ENCODE assay signal across 8 cellular contexts in genomic region chr13:98977568-98978270, GRCh38. TPM values are rescaled to one million over a fixed set of nuclear protein-coding genes. Genes with fewer than 3 reads are reported as not detected.
A peak's percentile ranks its signal among the peaks of the same experiment; 100 is the strongest.
DNase-seq lines count a peak whose midpoint lies in the region; ATAC-seq, FAIRE-seq and TF ChIP-seq lines count a peak whose summit lies in the region.

TSS of gene DOCK9 (minus strand) at chr13:98978064. CDS start at chr13:98977909, 155 bp downstream.

- no peaks in the 10 kb centered on the region for H3K27me3 ChIP-seq in breast epithelium
- H3K27me3 ChIP-seq in keratinocyte (ENCODE audit: control insufficient read depth, extremely low read depth, insufficient read depth, low read length): no peaks in the 10 kb centered on the region

- FAIRE-seq in keratinocyte (lab: Jason Lieb, UNC): no peak

- TF ChIP-seq CTCF in breast epithelium (IDR thresholded peaks at IDR 0.05) (no peak), keratinocyte (optimal IDR thresholded peaks at IDR 0.05 in 1 of 3, IDR thresholded peaks at IDR 0.05 in 1 of 3, conservative IDR thresholded peaks at IDR 0.05 in 1 of 3; ENCODE audit: extremely low read depth in 1 of 3, insufficient read depth in 2 of 3, low read length in 3 of 3) (no peak)

- ATAC-seq in GM21737 (IDR thresholded peaks at IDR 0.05; ENCODE audit: unreplicated experiment) (no peak), GM21825 (IDR thresholded peaks at IDR 0.05; ENCODE audit: unreplicated experiment) (no peak), GM19397 (IDR thresholded peaks at IDR 0.05; ENCODE audit: unreplicated experiment) (no peak)

- no peaks in the 10 kb centered on the region for H3K27me3 Mint-ChIP-seq in activated naive CD4-positive, alpha-beta T cell treated with anti-CD3 and anti-CD28 coated beads, Interleukin-2, amount 50 U/mL, for 24 hours

- H3K36me3 ChIP-seq in breast epithelium (no peaks in the 10 kb centered on the region), keratinocyte (ENCODE audit: control insufficient read depth in 2 of 2, extremely low read depth in 1 of 2, insufficient read depth in 2 of 2, low read length in 2 of 2) (peaks cover 0 to 3% of the 10 kb centered on the region in 2 experiments)

- H4K20me1 ChIP-seq in keratinocyte (ENCODE audit: control insufficient read depth, extremely low read depth, insufficient read depth, low read length): no peaks in the 10 kb centered on the region

- H3K36me3 Mint-ChIP-seq in activated naive CD4-positive, alpha-beta T cell treated with anti-CD3 and anti-CD28 coated beads, Interleukin-2, amount 50 U/mL, for 24 hours: peaks cover 2% of the 10 kb centered on the region

- H3K27ac ChIP-seq in breast epithelium: peak within 1 kb of the TSS; percentile 44 to 80
- peak within 1 kb of the TSS; percentile 91 for H3K27ac ChIP-seq in keratinocyte (ENCODE audit: control insufficient read depth, insufficient read depth, low read length)

- intact Hi-C loops in breast epithelium (cut with DNase I; ENCODE audit: low total_unique reads): no loop called here

- H3K27ac Mint-ChIP-seq in activated naive CD4-positive, alpha-beta T cell treated with anti-CD3 and anti-CD28 coated beads, Interleukin-2, amount 50 U/mL, for 24 hours: peak within 1 kb of the TSS; percentile 68

- H3K9me1 ChIP-seq in keratinocyte (ENCODE audit: control insufficient read depth, extremely low read depth, insufficient read depth, low read length): no peaks in the 10 kb centered on the region

- H3K4me1 ChIP-seq in breast epithelium: peaks cover 3 to 10% of the 10 kb centered on the region in 2 donors
- H3K4me1 ChIP-seq in keratinocyte (ENCODE audit: control insufficient read depth, extremely low read depth, insufficient read depth, low read length): peaks cover 63% of the 10 kb centered on the region

- peaks cover 4% of the 10 kb centered on the region for H3K9me3 Mint-ChIP-seq in activated naive CD4-positive, alpha-beta T cell treated with anti-CD3 and anti-CD28 coated beads, Interleukin-2, amount 50 U/mL, for 24 hours

- dilution Hi-C loops in keratinocyte (cut with MboI; ENCODE audit: extremely low pct_ligation_motif_present, low sequenced_read_pairs): no loop called here

- H3K4me3 ChIP-seq in breast epithelium (peak within 1 kb of the TSS; percentile 47 to 67 (median 50)), keratinocyte (ENCODE audit: control insufficient read depth in 2 of 3, extremely low read depth in 1 of 3, insufficient read depth in 2 of 3, low read depth in 1 of 3, low read length in 3 of 3) (peak within 1 kb of the TSS; percentile 47 to 80 (median 73)), skeletal muscle cell (ENCODE audit: low read depth, low read length) (peak within 1 kb of the TSS; percentile 48)

- DNase-seq in activated naive CD4-positive, alpha-beta T cell (lab: John Stamatoyannopoulos, UW): no peak
- DNase-seq in breast epithelium (ENCODE audit: low spot score in 2 of 2) (peak in 1 of 2 donors; percentile 60), keratinocyte (ENCODE audit: low read depth, low spot score) (no peak), skeletal muscle cell (ENCODE audit: low read depth) (peak; percentile 61)

- H3K9ac ChIP-seq in keratinocyte (ENCODE audit: control insufficient read depth, extremely low read depth, insufficient read depth, low read length): peak within 1 kb of the TSS; percentile 78

- no peak within 1 kb of the TSS for H2AFZ ChIP-seq in keratinocyte (ENCODE audit: control insufficient read depth, low read length)

- H3K79me2 ChIP-seq in keratinocyte (ENCODE audit: control insufficient read depth, insufficient read depth, low read length): peaks cover 67% of the 10 kb centered on the region

- no peak within 1 kb of the TSS for H3K4me3 Mint-ChIP-seq in activated naive CD4-positive, alpha-beta T cell treated with anti-CD3 and anti-CD28 coated beads, Interleukin-2, amount 50 U/mL, for 24 hours

- TF ChIP-seq POLR2A in breast epithelium (IDR thresholded peaks at IDR 0.05): no peak

- H3K9me3 ChIP-seq in breast epithelium: no peaks in the 10 kb centered on the region
- H3K9me3 ChIP-seq in keratinocyte (ENCODE audit: control insufficient read depth, low read depth, low read length): no peaks in the 10 kb centered on the region

- peaks cover 86% of the 10 kb centered on the region for H3K4me1 Mint-ChIP-seq in activated naive CD4-positive, alpha-beta T cell treated with anti-CD3 and anti-CD28 coated beads, Interleukin-2, amount 50 U/mL, for 24 hours

- H3K4me2 ChIP-seq in keratinocyte (ENCODE audit: control insufficient read depth, extremely low read depth, insufficient read depth, low read depth, low read length): peak within 1 kb of the TSS; percentile 94

RNA-seq across cellular contexts. Expression of gene DOCK9, which starts in this region (rescaled TPM):
- total RNA-seq in breast epithelium: 100 to 1,000 TPM in 1 of 3 donors, 10 to 100 TPM in 2; 85.5 to 155 (median 92.2) TPM
- 66.2 to 128 TPM (median 110 TPM) in 3 replicates for polyA plus RNA-seq in keratinocyte
- polyA plus RNA-seq in keratinocyte (2011; ENCODE audit: low read depth): 42.7 TPM
- polyA plus RNA-seq in keratinocyte (2011; cell fraction: cytosol; rRNA removed): 66.1 and 85.6 TPM in 2 replicates
- 150 and 155 TPM in 2 replicates for polyA plus RNA-seq in keratinocyte (2011; cell fraction: nucleus; rRNA removed)
- polyA plus RNA-seq in keratinocyte (2012; ENCODE audit: low replicate concordance): 52.6 and 125 TPM in 2 replicates
- polyA minus RNA-seq in keratinocyte: 106 to 225 TPM (median 165 TPM) in 3 replicates
- 85.4 TPM for polyA minus RNA-seq in keratinocyte (2011; cell fraction: cytosol; rRNA and poly(A)+ RNA removed)
- 209 and 348 TPM in 2 replicates for polyA minus RNA-seq in keratinocyte (2011; cell fraction: nucleus; rRNA and poly(A)+ RNA removed)
